In the genomic region with DNA sequence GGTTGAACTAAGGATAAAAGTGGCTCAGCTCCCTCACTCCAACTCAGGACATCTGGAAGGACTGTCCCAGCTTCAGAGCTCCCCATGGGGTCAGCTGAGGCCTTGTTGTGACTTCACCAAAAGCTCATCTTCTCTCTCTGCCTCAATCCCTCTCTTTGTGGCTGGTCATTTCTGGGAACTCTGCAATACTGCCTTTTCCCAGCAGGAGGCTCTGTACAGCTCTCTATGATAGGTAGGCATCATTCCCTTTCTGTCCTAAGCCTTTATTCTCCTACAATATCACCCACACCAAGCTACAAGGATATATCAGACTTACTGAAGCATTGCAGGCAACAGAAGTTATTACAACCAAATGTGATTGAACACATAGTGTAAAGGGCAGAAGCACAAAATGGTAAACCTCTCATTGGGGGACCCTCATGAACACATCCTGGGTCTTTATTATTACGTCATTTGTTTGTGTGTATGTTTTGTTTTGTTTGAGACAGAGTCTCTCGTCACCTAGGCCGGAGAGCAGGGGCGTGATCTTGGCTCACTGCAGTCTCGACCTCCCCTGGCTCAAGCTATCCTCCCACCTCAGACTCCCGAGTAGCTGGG, we compare ENCODE assay signal across 9 cellular contexts. TPM values are rescaled to one million over a fixed set of nuclear protein-coding genes. Genes with fewer than 3 reads are reported as not detected.
A peak's percentile ranks its signal among the peaks of the same experiment; 100 is the strongest.
DNase-seq lines count a peak whose midpoint lies in the region; ATAC-seq, FAIRE-seq and TF ChIP-seq lines count a peak whose summit lies in the region.
"Had no signal": no experiment of that assay in that cellular context is flagged by ENCODE, and none has a peak within 500 bp of the region (broad histone marks: within the 10 kb centered on the region; RNA-seq: fewer than 3 reads in every experiment).

No MANE protein-coding gene starts in this region.

- no peaks in the 10 kb centered on the region for H3K79me2 ChIP-seq in keratinocyte (ENCODE audit: control insufficient read depth, insufficient read depth, low read length)

- H3K9ac ChIP-seq in keratinocyte (ENCODE audit: control insufficient read depth, extremely low read depth, insufficient read depth, low read length) = no peak overlapping the region

- H2AFZ ChIP-seq in keratinocyte (ENCODE audit: control insufficient read depth, low read length) = no peak overlapping the region

- H3K4me3 ChIP-seq in SJSA1 (no peak overlapping the region), keratinocyte (ENCODE audit: control insufficient read depth in 2 of 3, extremely low read depth in 1 of 3, insufficient read depth in 2 of 3, low read depth in 1 of 3, low read length in 3 of 3) (no peak overlapping the region)

- no peaks in the 10 kb centered on the region for H3K36me3 ChIP-seq in SJSA1
- H3K36me3 ChIP-seq in keratinocyte (ENCODE audit: control insufficient read depth in 2 of 2, extremely low read depth in 1 of 2, insufficient read depth in 2 of 2, low read length in 2 of 2) = no peaks in the 10 kb centered on the region

- no peaks in the 10 kb centered on the region for H3K4me1 ChIP-seq in SJSA1 (replicated peaks)
- H3K4me1 ChIP-seq in keratinocyte (ENCODE audit: control insufficient read depth, extremely low read depth, insufficient read depth, low read length) = no peaks in the 10 kb centered on the region

- H3K9me3 ChIP-seq in SJSA1 (replicated peaks) (no peaks in the 10 kb centered on the region), keratinocyte (ENCODE audit: control insufficient read depth, low read depth, low read length) (no peaks in the 10 kb centered on the region)

- H3K4me2 ChIP-seq in keratinocyte (ENCODE audit: control insufficient read depth, extremely low read depth, insufficient read depth, low read depth, low read length) = no peak overlapping the region

- DNase-seq in EH (ENCODE audit: low read depth) (peak; percentile 30), SJSA1 (ENCODE audit: low read depth in 1 of 2, low spot score in 2 of 2) (peak; percentile 45 to 55), keratinocyte (ENCODE audit: low read depth, low spot score) (no peak), superior temporal gyrus (ENCODE audit: extremely low spot score) (no peak), SK-N-DZ (ENCODE audit: low spot score) (no peak)

- TF ChIP-seq CTCF in 22Rv1 (IDR thresholded peaks at IDR 0.05) = peak; percentile 81
- TF ChIP-seq CTCF in keratinocyte (optimal IDR thresholded peaks at IDR 0.05 in 1 of 3, IDR thresholded peaks at IDR 0.05 in 1 of 3, conservative IDR thresholded peaks at IDR 0.05 in 1 of 3; ENCODE audit: extremely low read depth in 1 of 3, insufficient read depth in 2 of 3, low read length in 3 of 3) = peak; percentile 54 to 79 (median 69)

- no peaks in the 10 kb centered on the region for H3K9me1 ChIP-seq in keratinocyte (ENCODE audit: control insufficient read depth, extremely low read depth, insufficient read depth, low read length)

- ATAC-seq in HG02884 (IDR thresholded peaks at IDR 0.05; ENCODE audit: unreplicated experiment) (peak; percentile 80), HG03108 (IDR thresholded peaks at IDR 0.05; ENCODE audit: unreplicated experiment) (no peak)
- ATAC-seq: effector memory CD8-positive, alpha-beta T cell had no signal

- peak; percentile 32 for FAIRE-seq in keratinocyte (lab: Jason Lieb, UNC)

- H3K27ac ChIP-seq in 22Rv1 = no peak overlapping the region
- no peak overlapping the region for H3K27ac ChIP-seq in SJSA1
- no peak overlapping the region for H3K27ac ChIP-seq in keratinocyte (ENCODE audit: control insufficient read depth, insufficient read depth, low read length)

- H3K27me3 ChIP-seq in SJSA1 (replicated peaks) (no peaks in the 10 kb centered on the region), keratinocyte (ENCODE audit: control insufficient read depth, extremely low read depth, insufficient read depth, low read length) (no peaks in the 10 kb centered on the region)

- no peaks in the 10 kb centered on the region for H4K20me1 ChIP-seq in keratinocyte (ENCODE audit: control insufficient read depth, extremely low read depth, insufficient read depth, low read length)

- dilution Hi-C loops in keratinocyte (cut with MboI; ENCODE audit: extremely low pct_ligation_motif_present, low sequenced_read_pairs) = no loop called here

RNA-seq across cellular contexts. Expression of a gene that starts 36.7 kb away (rescaled TPM):
- total RNA-seq in SJSA1 (2014; rRNA removed; shearing (Covaris generic)) = not detected in 2 replicates
- polyA plus RNA-seq in keratinocyte = not detected in 3 replicates
- not detected for polyA plus RNA-seq in keratinocyte (2011; ENCODE audit: low read depth)
- not detected in 2 replicates for polyA plus RNA-seq in keratinocyte (2011; cell fraction: cytosol; rRNA removed)
- polyA plus RNA-seq in keratinocyte (2011; cell fraction: nucleus; rRNA removed) = not detected in 2 replicates
- polyA plus RNA-seq in keratinocyte (2012; ENCODE audit: low replicate concordance) = not detected in 2 replicates
- not detected in 3 replicates for polyA minus RNA-seq in keratinocyte
- polyA minus RNA-seq in keratinocyte (2011; cell fraction: cytosol; rRNA and poly(A)+ RNA removed) = not detected
- polyA minus RNA-seq in keratinocyte (2011; cell fraction: nucleus; rRNA and poly(A)+ RNA removed) = not detected in 2 replicates
- polyA plus RNA-seq in SK-N-DZ (2014; cell fraction: cytosol; rRNA removed) = not detected in 2 replicates
- polyA plus RNA-seq in SK-N-DZ (2014; cell fraction: nucleus; rRNA removed) = not detected in 2 replicates

Comparison
In these comparisons a context has a peak if more than half of its experiments do, and no peak if none do; other contexts are left out.
1. DNase-seq: peak in EH (single experiment) and SJSA1 (2 of 2); none in keratinocyte (single experiment), superior temporal gyrus (single experiment) and SK-N-DZ (single experiment).